Comparison of ENCODE assay signal across 8 cellular contexts in the genomic region with DNA sequence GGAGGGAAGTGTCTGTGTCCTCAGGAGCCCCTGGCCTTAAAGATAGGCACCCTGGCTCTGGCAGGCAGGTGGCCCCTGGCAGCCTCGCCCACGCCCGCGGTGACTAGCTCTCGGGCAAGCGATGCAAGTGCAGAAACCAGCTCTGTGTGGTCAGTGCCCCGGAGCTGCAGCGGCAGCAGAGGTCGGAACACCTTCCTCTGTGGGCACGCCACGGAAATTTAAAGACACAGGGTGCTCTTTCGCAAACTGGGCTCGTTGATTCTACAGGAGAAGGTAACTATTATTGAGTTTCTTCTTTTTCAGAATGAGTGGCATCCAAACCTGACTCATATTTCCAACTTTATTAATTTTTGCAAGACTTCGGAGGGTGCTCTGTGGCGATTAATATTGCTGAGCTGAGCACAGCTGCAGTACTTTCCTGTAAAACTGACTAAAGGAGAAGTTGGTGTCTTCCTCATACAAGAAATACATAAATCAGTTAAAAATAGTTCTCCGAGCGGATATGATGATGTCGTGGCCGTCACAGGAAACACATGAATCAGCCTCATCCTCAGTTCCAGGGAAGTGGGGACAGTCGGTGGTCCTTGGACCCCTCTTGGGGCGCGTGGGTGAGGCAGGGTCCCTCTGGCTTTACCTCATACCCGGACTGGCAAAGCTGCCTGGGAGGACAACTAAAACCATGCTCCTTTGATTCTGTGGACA.
A peak's percentile ranks its signal among the peaks of the same experiment; 100 is the strongest.
DNase-seq lines count a peak whose midpoint lies in the region; ATAC-seq lines count a peak whose summit lies in the region.

No MANE protein-coding gene starts in this region.

- intact Hi-C loops in cardiac septum (cut with DNase I): no loop called here

- DNase-seq in Kasumi-1 (lab: John Stamatoyannopoulos, UW): peak; percentile 99 to 100
- DNase-seq in activated CD4-positive, alpha-beta T cell treated with anti-CD3 and anti-CD28 coated beads, Interleukin-2, amount 50 U/mL, for 4 hours: peak; percentile 12 to 32
- DNase-seq in cardiac septum (ENCODE audit: low spot score): peak; percentile 89
- DNase-seq in stimulated activated CD4-positive, alpha-beta T cell treated with anti-CD3 and anti-CD28 coated beads, Interleukin-2, amount 100 ng/mL, for 24 hours: peak; percentile 60 to 80
- DNase-seq in AG08395 (ENCODE audit: low spot score): no peak
- no peak for DNase-seq in H4 (ENCODE audit: low spot score)
- DNase-seq in NCI-H187 (lab: John Stamatoyannopoulos, UW): no peak

- no peak for ATAC-seq in GM18517 (IDR thresholded peaks at IDR 0.05; ENCODE audit: unreplicated experiment)

Comparison
In these comparisons a context has a peak if more than half of its experiments do, and no peak if none do; other contexts are left out.
1. DNase-seq: peak in Kasumi-1 (2 of 2), activated CD4-positive, alpha-beta T cell treated with anti-CD3 and anti-CD28 coated beads, Interleukin-2, amount 50 U/mL, for 4 hours (2 of 2), cardiac septum (single experiment) and stimulated activated CD4-positive, alpha-beta T cell treated with anti-CD3 and anti-CD28 coated beads, Interleukin-2, amount 100 ng/mL, for 24 hours (2 of 2); none in AG08395 (single experiment), H4 (single experiment) and NCI-H187 (0 of 2).